Comparison of ENCODE assay signal across 1 cellular context in the genomic region with DNA sequence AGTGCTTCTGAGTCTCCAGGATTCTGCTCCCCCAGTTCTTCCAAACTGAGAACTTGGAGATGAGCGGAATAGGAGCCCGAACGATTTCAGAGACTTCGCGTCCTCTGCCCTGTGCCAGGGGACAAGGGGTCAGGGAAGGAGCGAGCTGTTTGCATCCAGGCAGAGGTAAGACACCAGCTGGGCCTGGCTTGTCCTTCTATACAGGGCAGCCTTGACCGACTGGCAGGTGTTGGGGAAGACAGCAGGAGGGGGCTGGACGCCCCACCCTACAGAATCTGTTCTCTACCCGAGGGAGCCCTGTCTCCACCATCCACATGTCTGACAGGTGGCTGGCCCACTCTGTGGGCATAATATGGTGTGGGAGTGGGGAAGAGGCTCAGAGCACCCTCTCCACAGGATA.
TF ChIP-seq lines count a peak whose summit lies in the region.

No MANE protein-coding gene starts in this region.

TF ChIP-seq in H1, 55 proteins besides CTCF, POLR2A, EP300 and RAD21:
- TF ChIP-seq, protein P1, sequence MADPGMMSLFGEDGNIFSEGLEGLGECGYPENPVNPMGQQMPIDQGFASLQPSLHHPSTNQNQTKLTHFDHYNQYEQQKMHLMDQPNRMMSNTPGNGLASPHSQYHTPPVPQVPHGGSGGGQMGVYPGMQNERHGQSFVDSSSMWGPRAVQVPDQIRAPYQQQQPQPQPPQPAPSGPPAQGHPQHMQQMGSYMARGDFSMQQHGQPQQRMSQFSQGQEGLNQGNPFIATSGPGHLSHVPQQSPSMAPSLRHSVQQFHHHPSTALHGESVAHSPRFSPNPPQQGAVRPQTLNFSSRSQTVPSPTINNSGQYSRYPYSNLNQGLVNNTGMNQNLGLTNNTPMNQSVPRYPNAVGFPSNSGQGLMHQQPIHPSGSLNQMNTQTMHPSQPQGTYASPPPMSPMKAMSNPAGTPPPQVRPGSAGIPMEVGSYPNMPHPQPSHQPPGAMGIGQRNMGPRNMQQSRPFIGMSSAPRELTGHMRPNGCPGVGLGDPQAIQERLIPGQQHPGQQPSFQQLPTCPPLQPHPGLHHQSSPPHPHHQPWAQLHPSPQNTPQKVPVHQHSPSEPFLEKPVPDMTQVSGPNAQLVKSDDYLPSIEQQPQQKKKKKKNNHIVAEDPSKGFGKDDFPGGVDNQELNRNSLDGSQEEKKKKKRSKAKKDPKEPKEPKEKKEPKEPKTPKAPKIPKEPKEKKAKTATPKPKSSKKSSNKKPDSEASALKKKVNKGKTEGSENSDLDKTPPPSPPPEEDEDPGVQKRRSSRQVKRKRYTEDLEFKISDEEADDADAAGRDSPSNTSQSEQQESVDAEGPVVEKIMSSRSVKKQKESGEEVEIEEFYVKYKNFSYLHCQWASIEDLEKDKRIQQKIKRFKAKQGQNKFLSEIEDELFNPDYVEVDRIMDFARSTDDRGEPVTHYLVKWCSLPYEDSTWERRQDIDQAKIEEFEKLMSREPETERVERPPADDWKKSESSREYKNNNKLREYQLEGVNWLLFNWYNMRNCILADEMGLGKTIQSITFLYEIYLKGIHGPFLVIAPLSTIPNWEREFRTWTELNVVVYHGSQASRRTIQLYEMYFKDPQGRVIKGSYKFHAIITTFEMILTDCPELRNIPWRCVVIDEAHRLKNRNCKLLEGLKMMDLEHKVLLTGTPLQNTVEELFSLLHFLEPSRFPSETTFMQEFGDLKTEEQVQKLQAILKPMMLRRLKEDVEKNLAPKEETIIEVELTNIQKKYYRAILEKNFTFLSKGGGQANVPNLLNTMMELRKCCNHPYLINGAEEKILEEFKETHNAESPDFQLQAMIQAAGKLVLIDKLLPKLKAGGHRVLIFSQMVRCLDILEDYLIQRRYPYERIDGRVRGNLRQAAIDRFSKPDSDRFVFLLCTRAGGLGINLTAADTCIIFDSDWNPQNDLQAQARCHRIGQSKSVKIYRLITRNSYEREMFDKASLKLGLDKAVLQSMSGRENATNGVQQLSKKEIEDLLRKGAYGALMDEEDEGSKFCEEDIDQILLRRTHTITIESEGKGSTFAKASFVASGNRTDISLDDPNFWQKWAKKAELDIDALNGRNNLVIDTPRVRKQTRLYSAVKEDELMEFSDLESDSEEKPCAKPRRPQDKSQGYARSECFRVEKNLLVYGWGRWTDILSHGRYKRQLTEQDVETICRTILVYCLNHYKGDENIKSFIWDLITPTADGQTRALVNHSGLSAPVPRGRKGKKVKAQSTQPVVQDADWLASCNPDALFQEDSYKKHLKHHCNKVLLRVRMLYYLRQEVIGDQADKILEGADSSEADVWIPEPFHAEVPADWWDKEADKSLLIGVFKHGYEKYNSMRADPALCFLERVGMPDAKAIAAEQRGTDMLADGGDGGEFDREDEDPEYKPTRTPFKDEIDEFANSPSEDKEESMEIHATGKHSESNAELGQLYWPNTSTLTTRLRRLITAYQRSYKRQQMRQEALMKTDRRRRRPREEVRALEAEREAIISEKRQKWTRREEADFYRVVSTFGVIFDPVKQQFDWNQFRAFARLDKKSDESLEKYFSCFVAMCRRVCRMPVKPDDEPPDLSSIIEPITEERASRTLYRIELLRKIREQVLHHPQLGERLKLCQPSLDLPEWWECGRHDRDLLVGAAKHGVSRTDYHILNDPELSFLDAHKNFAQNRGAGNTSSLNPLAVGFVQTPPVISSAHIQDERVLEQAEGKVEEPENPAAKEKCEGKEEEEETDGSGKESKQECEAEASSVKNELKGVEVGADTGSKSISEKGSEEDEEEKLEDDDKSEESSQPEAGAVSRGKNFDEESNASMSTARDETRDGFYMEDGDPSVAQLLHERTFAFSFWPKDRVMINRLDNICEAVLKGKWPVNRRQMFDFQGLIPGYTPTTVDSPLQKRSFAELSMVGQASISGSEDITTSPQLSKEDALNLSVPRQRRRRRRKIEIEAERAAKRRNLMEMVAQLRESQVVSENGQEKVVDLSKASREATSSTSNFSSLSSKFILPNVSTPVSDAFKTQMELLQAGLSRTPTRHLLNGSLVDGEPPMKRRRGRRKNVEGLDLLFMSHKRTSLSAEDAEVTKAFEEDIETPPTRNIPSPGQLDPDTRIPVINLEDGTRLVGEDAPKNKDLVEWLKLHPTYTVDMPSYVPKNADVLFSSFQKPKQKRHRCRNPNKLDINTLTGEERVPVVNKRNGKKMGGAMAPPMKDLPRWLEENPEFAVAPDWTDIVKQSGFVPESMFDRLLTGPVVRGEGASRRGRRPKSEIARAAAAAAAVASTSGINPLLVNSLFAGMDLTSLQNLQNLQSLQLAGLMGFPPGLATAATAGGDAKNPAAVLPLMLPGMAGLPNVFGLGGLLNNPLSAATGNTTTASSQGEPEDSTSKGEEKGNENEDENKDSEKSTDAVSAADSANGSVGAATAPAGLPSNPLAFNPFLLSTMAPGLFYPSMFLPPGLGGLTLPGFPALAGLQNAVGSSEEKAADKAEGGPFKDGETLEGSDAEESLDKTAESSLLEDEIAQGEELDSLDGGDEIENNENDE (IDR thresholded peaks at IDR 0.05; ENCODE audit: insufficient replicate concordance, low read length) = no peak
- no peak for TF ChIP-seq TCF12 (IDR thresholded peaks at IDR 0.05; ENCODE audit: low read depth, low read length)
- no peak for TF ChIP-seq BCL11A (IDR thresholded peaks at IDR 0.05; ENCODE audit: low read depth in 2 of 2, low read length in 2 of 2)
- TF ChIP-seq SUZ12 (IDR thresholded peaks at IDR 0.05; ENCODE audit: low read length) = no peak
